ENCODE assay signal across 1 cellular context in the genomic region with DNA sequence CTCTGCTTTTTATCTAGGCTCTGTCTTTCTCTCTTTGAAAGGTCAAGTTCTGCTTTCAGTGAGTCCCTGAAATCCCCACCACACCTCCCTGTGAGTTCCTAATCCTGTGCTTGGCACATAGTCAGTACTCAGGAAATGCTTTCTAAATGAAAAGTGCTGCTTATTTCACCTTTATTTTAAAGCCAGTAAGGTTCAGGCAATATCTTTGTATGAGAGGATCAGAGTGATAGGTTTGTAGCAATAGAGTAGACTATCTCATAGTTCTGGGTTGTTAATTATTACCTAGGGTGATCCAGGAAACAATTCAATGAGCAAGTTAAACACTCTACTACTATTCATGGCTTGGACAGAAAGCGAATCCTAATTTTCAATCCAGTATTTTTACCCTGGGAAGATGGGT.
TF ChIP-seq lines count a peak whose summit lies in the region.

No MANE protein-coding gene starts in this region.

TF ChIP-seq in A549, 52 proteins besides CTCF, POLR2A, EP300 and RAD21 (continued from another document):
- TF ChIP-seq GATA3 (IDR thresholded peaks at IDR 0.05; ENCODE audit: borderline replicate concordance): no peak
